ENCODE assay signal across 8 cellular contexts in the genomic region with DNA sequence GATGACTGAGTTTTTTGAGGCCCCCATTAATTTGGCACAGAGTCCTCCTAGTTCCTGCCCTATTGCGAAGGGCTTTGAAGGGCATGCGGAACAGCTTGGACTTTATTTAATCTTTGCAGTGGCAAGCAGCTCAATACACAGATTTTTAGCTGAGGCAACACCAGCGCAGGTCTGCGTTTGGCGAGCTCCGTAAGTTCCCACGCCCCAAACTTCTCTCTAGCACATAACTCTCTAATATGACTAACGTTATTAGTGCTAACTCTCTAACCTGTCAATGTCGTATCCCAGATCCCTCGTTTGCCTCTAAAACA. TPM values are rescaled to one million over a fixed set of nuclear protein-coding genes. Genes with fewer than 3 reads are reported as not detected.
DNase-seq lines count a peak whose midpoint lies in the region; ATAC-seq and TF ChIP-seq lines count a peak whose summit lies in the region.

No MANE protein-coding gene starts in this region.

- H3K27me3 ChIP-seq in AG04450 (ENCODE audit: control insufficient read depth, insufficient read depth, low read length) (peaks cover 13% of the 10 kb centered on the region), SJSA1 (replicated peaks) (no peaks in the 10 kb centered on the region; the same call in 1 of the 2 replicates)

- peaks cover 3% of the 10 kb centered on the region for H3K27me3 Mint-ChIP-seq in glutamatergic neuron (ENCODE audit: unreplicated experiment)

- CTCF ChIA-PET in AG04450 (lab: Charles Lee), result interaction anchor here (0.6 to 2.7 kb wide), 5 partner anchors 10 to 1494 kb away, joined by 3 to 11 read pairs (median 5); no protein-coding TSS in a partner anchor

- peaks cover 13% of the 10 kb centered on the region for H3K36me3 ChIP-seq in SJSA1

- peak overlapping the region; percentile 100 for H3K4me3 Mint-ChIP-seq in glutamatergic neuron (ENCODE audit: unreplicated experiment)

- H3K9me3 Mint-ChIP-seq in glutamatergic neuron (ENCODE audit: unreplicated experiment), result peaks cover 5% of the 10 kb centered on the region

- peak overlapping the region; percentile 15 for H3K27ac Mint-ChIP-seq in glutamatergic neuron (ENCODE audit: unreplicated experiment)

- H3K9me3 ChIP-seq in AG04450 (ENCODE audit: control insufficient read depth, insufficient read depth, low read length) (no peaks in the 10 kb centered on the region; the same call in 1 of the 2 replicates), SJSA1 (replicated peaks) (no peaks in the 10 kb centered on the region)

- POLR2A ChIA-PET in AG04450 (lab: Yijun Ruan, JAX), result interaction anchor here (0.9 to 1.9 kb wide), 4 partner anchors 8 to 266 kb away, joined by 3 to 13 read pairs (median 5); a partner anchor contains a TSS

- H3K4me1 Mint-ChIP-seq in glutamatergic neuron (ENCODE audit: low read depth, unreplicated experiment), result peaks cover 7% of the 10 kb centered on the region

- H3K4me3 ChIP-seq in AG04450 (ENCODE audit: low read depth, low read length), result peak overlapping the region; percentile 99
- H3K4me3 ChIP-seq in SJSA1, result peak overlapping the region; percentile 83
- peak overlapping the region; percentile 87 to 100 (median 97) for H3K4me3 ChIP-seq in skin epidermis

- DNase-seq in AG04450 (ENCODE audit: low read depth, low spot score) (no peak), SJSA1 (ENCODE audit: low read depth in 1 of 2, low spot score in 2 of 2) (no peak), glutamatergic neuron (no peak), kidney tubule cell (ENCODE audit: low spot score) (no peak), H4 (ENCODE audit: low spot score) (no peak)

- no peaks in the 10 kb centered on the region for H3K36me3 Mint-ChIP-seq in glutamatergic neuron (ENCODE audit: unreplicated experiment)

- ATAC-seq in GM21723 (IDR thresholded peaks at IDR 0.05; ENCODE audit: unreplicated experiment), result peak; percentile 20
- ATAC-seq in HG03139 (IDR thresholded peaks at IDR 0.05; ENCODE audit: unreplicated experiment), result no peak

- no peak for TF ChIP-seq CTCF in AG04450 (IDR thresholded peaks at IDR 0.05; ENCODE audit: low read depth, low read length)
- TF ChIP-seq CTCF in glutamatergic neuron (IDR thresholded peaks at IDR 0.05; ENCODE audit: partially characterized antibody, unreplicated experiment), result no peak

- H3K27ac ChIP-seq in AG04450 (ENCODE audit: low read depth, low read length), result no peak overlapping the region
- H3K27ac ChIP-seq in SJSA1, result no peak overlapping the region
- peak overlapping the region in 18 of 21 experiments; percentile 5 to 91 (median 80) for H3K27ac ChIP-seq in skin epidermis

- H3K4me1 ChIP-seq in SJSA1 (replicated peaks), result peaks cover 9% of the 10 kb centered on the region

RNA-seq across cellular contexts. Expression of a gene that starts 0.4 kb away (rescaled TPM):
- polyA plus RNA-seq in AG04450 (2011; rRNA removed), result 2.3 and 3.1 TPM in 2 replicates
- 2.3 and 2.7 TPM in 2 replicates for polyA minus RNA-seq in AG04450 (2011; rRNA and poly(A)+ RNA removed)
- total RNA-seq in SJSA1 (2014; rRNA removed; shearing (Covaris generic)), result 4.4 and 4.6 TPM in 2 replicates
- total RNA-seq in glutamatergic neuron (ENCODE audit: unreplicated experiment), result 10.2 TPM
- 0.72 and 2.0 TPM in 2 replicates for total RNA-seq in H4 (2014; rRNA removed; shearing (Covaris generic))

RNA-seq across cellular contexts. Expression of a gene that starts 30.0 kb away (rescaled TPM):
- polyA plus RNA-seq in AG04450 (2011; rRNA removed), result 378 and 456 TPM in 2 replicates
- polyA minus RNA-seq in AG04450 (2011; rRNA and poly(A)+ RNA removed), result 110 and 141 TPM in 2 replicates
- total RNA-seq in SJSA1 (2014; rRNA removed; shearing (Covaris generic)), result 447 and 519 TPM in 2 replicates
- 229 TPM for total RNA-seq in glutamatergic neuron (ENCODE audit: unreplicated experiment)
- total RNA-seq in H4 (2014; rRNA removed; shearing (Covaris generic)), result 437 and 468 TPM in 2 replicates

RNA-seq across cellular contexts. Expression of a gene that starts 30.1 kb away (rescaled TPM):
- 10.2 and 16.0 TPM in 2 replicates for polyA plus RNA-seq in AG04450 (2011; rRNA removed)
- polyA minus RNA-seq in AG04450 (2011; rRNA and poly(A)+ RNA removed), result 3.1 and 5.0 TPM in 2 replicates
- 15.8 and 31.4 TPM in 2 replicates for total RNA-seq in SJSA1 (2014; rRNA removed; shearing (Covaris generic))
- 12.9 TPM for total RNA-seq in glutamatergic neuron (ENCODE audit: unreplicated experiment)
- total RNA-seq in H4 (2014; rRNA removed; shearing (Covaris generic)), result 5.9 and 6.1 TPM in 2 replicates

Comparison
In these comparisons a context has a peak if more than half of its experiments do, and no peak if none do; other contexts are left out.
1. H3K27ac ChIP-seq: peak in skin epidermis (18 of 21); none in AG04450 (single experiment) and SJSA1 (single experiment).
2. Peak in every context shown above with its lines, with median percentiles within 50 percentile points of each other: H3K4me3 ChIP-seq.